Comparison of ENCODE assay signal across 25 cellular contexts in the genomic region with DNA sequence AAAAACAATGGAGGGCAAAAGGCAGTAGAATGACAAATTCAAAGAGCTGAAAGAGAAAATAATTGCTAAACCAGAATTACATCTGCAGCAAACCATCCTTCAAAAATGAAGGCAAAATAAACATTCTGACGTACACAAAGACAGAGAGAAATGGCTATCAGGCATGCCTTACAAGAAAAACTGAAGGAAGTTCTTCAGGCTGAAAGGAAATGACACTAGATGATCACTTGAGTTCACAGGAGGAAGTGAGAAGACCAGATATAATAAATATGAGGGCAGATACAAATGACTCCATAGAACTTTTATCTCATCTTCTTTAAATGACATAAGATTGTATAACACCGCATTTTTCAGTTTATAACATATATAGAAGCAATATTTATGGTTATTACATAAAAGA.
A peak's percentile ranks its signal among the peaks of the same experiment; 100 is the strongest.
DNase-seq lines count a peak whose midpoint lies in the region; ATAC-seq and TF ChIP-seq lines count a peak whose summit lies in the region.
"Had no signal": no experiment of that assay in that cellular context is flagged by ENCODE, and none has a peak within 500 bp of the region (broad histone marks: within the 10 kb centered on the region; RNA-seq: fewer than 3 reads in every experiment).

No MANE protein-coding gene starts in this region.

- no peak overlapping the region for H3K4me3 ChIP-seq in OCI-LY3 (ENCODE audit: low read length)
- no peak overlapping the region for H3K4me3 ChIP-seq in effector memory CD4-positive, alpha-beta T cell (ENCODE audit: insufficient read depth, low read depth, low read length, poor library complexity, severe bottlenecking)
- H3K4me3 ChIP-seq: GM23248, lower lobe of right lung, tibial nerve had no signal

- H3K9me3 Mint-ChIP-seq in central memory CD8-positive, alpha-beta T cell = no peaks in the 10 kb centered on the region
- H3K9me3 Mint-ChIP-seq in stimulated activated naive B cell treated with anti-CD40 and anti-IgM and Interleukin-4, amounts not matched to agents 10 μg/mL and 1 μg/mL and 100 μg/mL, for 72 hours = peaks cover 7 to 9% of the 10 kb centered on the region in 2 donors
- H3K9me3 Mint-ChIP-seq: brain had no signal

- H3K4me1 Mint-ChIP-seq in central memory CD8-positive, alpha-beta T cell = no peaks in the 10 kb centered on the region
- H3K4me1 Mint-ChIP-seq in stimulated activated naive B cell treated with anti-CD40 and anti-IgM and Interleukin-4, amounts not matched to agents 10 μg/mL and 1 μg/mL and 100 μg/mL, for 72 hours = peaks cover 6 to 10% of the 10 kb centered on the region in 2 donors
- H3K4me1 Mint-ChIP-seq: activated CD4-positive, alpha-beta T cell treated with anti-CD3 and anti-CD28 coated beads for 36 hours; brain had no signal

- H3K9ac ChIP-seq in OCI-LY3 (ENCODE audit: low read length) = no peak overlapping the region
- H3K9ac ChIP-seq: GM23248 had no signal

- H3K9me3 ChIP-seq in OCI-LY3 (ENCODE audit: insufficient read depth, low read length) = no peaks in the 10 kb centered on the region
- no peaks in the 10 kb centered on the region for H3K9me3 ChIP-seq in effector memory CD4-positive, alpha-beta T cell (ENCODE audit: control insufficient read depth, low read length)
- H3K9me3 ChIP-seq: lower lobe of right lung had no signal

- H3K27me3 Mint-ChIP-seq in central memory CD8-positive, alpha-beta T cell = no peaks in the 10 kb centered on the region
- H3K27me3 Mint-ChIP-seq in stimulated activated naive B cell treated with anti-CD40 and anti-IgM and Interleukin-4, amounts not matched to agents 10 μg/mL and 1 μg/mL and 100 μg/mL, for 72 hours = no peaks in the 10 kb centered on the region
- H3K27me3 Mint-ChIP-seq: activated CD4-positive, alpha-beta T cell treated with anti-CD3 and anti-CD28 coated beads for 36 hours; activated CD8-positive, alpha-beta memory T cell treated with anti-CD3 and anti-CD28 coated beads, Interleukin-2, amount 10 ng/mL, durations not matched to agents 7 days and 5 days; activated naive CD8-positive, alpha-beta T cell had no signal

- no peaks in the 10 kb centered on the region for H3K36me3 Mint-ChIP-seq in central memory CD8-positive, alpha-beta T cell (ENCODE audit: insufficient read depth)
- H3K36me3 Mint-ChIP-seq in stimulated activated naive B cell treated with anti-CD40 and anti-IgM and Interleukin-4, amounts not matched to agents 10 μg/mL and 1 μg/mL and 100 μg/mL, for 72 hours = peaks cover 2 to 19% of the 10 kb centered on the region in 2 donors
- H3K36me3 Mint-ChIP-seq: activated CD8-positive, alpha-beta memory T cell treated with anti-CD3 and anti-CD28 coated beads, Interleukin-2, amount 10 ng/mL, durations not matched to agents 7 days and 5 days; activated naive CD8-positive, alpha-beta T cell had no signal

- H4K20me1 ChIP-seq in OCI-LY3 (ENCODE audit: insufficient read depth, low read length) = no peaks in the 10 kb centered on the region

- no peak overlapping the region for H3K27ac ChIP-seq in OCI-LY3 (ENCODE audit: low read length)
- H3K27ac ChIP-seq in caudate nucleus (ENCODE audit: low read depth, low read length) = no peak overlapping the region
- H3K27ac ChIP-seq in effector memory CD4-positive, alpha-beta T cell (ENCODE audit: insufficient read depth, low read length, poor library complexity, severe bottlenecking) = no peak overlapping the region
- H3K27ac ChIP-seq: 22Rv1, GM23248, lower lobe of right lung, tibial nerve had no signal

- H3K79me2 ChIP-seq in OCI-LY3 (ENCODE audit: low read length) = no peaks in the 10 kb centered on the region

- H3K4me3 Mint-ChIP-seq in central memory CD8-positive, alpha-beta T cell = no peak overlapping the region
- H3K4me3 Mint-ChIP-seq in stimulated activated naive B cell treated with anti-CD40 and anti-IgM and Interleukin-4, amounts not matched to agents 10 μg/mL and 1 μg/mL and 100 μg/mL, for 72 hours = peak overlapping the region in 1 of 2 donors; percentile 28
- H3K4me3 Mint-ChIP-seq: activated CD4-positive, alpha-beta T cell treated with anti-CD3 and anti-CD28 coated beads for 36 hours; activated CD8-positive, alpha-beta memory T cell treated with anti-CD3 and anti-CD28 coated beads, Interleukin-2, amount 10 ng/mL, durations not matched to agents 7 days and 5 days; activated naive CD8-positive, alpha-beta T cell; brain had no signal

- no peaks in the 10 kb centered on the region for H3K36me3 ChIP-seq in OCI-LY3 (replicated peaks; ENCODE audit: low read depth, low read length)
- H3K36me3 ChIP-seq in effector memory CD4-positive, alpha-beta T cell (ENCODE audit: control insufficient read depth, insufficient read depth, low read length) = no peaks in the 10 kb centered on the region
- H3K36me3 ChIP-seq: lower lobe of right lung had no signal

- H2AFZ ChIP-seq in OCI-LY3 (ENCODE audit: low read depth, low read length) = peak overlapping the region; percentile 29; the same call in 1 of the 2 replicates
- H2AFZ ChIP-seq: GM23248 had no signal

- no peak for TF ChIP-seq CTCF in OCI-LY3 (IDR thresholded peaks at IDR 0.05; ENCODE audit: low read depth, low read length)

- no peak for ATAC-seq in central memory CD8-positive, alpha-beta T cell (replicated peaks; ENCODE audit: extremely low read depth, poor library complexity, severe bottlenecking)
- peak; percentile 60 to 69 for ATAC-seq in stimulated activated naive B cell treated with anti-CD40 and anti-IgM and Interleukin-4, amounts not matched to agents 10 μg/mL and 1 μg/mL and 100 μg/mL, for 72 hours (replicated peaks)
- ATAC-seq: activated CD4-positive, alpha-beta T cell treated with anti-CD3 and anti-CD28 coated beads for 36 hours; activated CD8-positive, alpha-beta memory T cell treated with anti-CD3 and anti-CD28 coated beads, Interleukin-2, amount 10 ng/mL, durations not matched to agents 7 days and 5 days; lower lobe of right lung; stimulated activated naive CD8-positive, alpha-beta T cell treated with anti-CD3 and anti-CD28 coated beads, Interleukin-15, Interleukin-2, amounts not matched to agents 100 U/mL and 50 U/mL, for 24 hours had no signal

- H3K27me3 ChIP-seq in OCI-LY3 (ENCODE audit: low read depth, low read length) = no peaks in the 10 kb centered on the region
- no peaks in the 10 kb centered on the region for H3K27me3 ChIP-seq in effector memory CD4-positive, alpha-beta T cell (replicated peaks; ENCODE audit: control insufficient read depth, insufficient read depth, low read length, poor library complexity, severe bottlenecking)
- H3K27me3 ChIP-seq: tibial nerve had no signal

- DNase-seq in NOMO-1 treated with DMSO at 0.1 percent for 48 hours (lab: John Stamatoyannopoulos, UW; ENCODE audit: unreplicated experiment) (peak; percentile 72), NOMO-1 treated with dmso at 0.1 percent for 144 hours (lab: John Stamatoyannopoulos, UW; ENCODE audit: unreplicated experiment) (no peak), caudate nucleus (lab: John Stamatoyannopoulos, UW) (no peak)
- no peak for DNase-seq in central memory CD8-positive, alpha-beta T cell (ENCODE audit: low spot score in 2 of 2)
- DNase-seq in stimulated activated naive B cell treated with anti-CD40 and anti-IgM and Interleukin-4, amounts not matched to agents 10 μg/mL and 1 μg/mL and 100 μg/mL, for 72 hours = no peak
- DNase-seq in effector memory CD4-positive, alpha-beta T cell = no peak
- DNase-seq in stimulated activated CD8-positive, alpha-beta memory T cell treated with anti-CD3 and anti-CD28 coated beads, Interleukin-4, amount 100 ng/mL, for 48 hours = no peak
- DNase-seq: activated CD4-positive, alpha-beta T cell treated with anti-CD3 and anti-CD28 coated beads for 36 hours; activated CD8-positive, alpha-beta memory T cell treated with anti-CD3 and anti-CD28 coated beads, Interleukin-2, amount 10 ng/mL, durations not matched to agents 7 days and 5 days; GM23248; kidney; lower lobe of right lung; NCI-H1436; NCI-H2107; NCI-H510A treated with DMSO at 0.1 percent for 48 hours; nucleus accumbens; retina; stimulated activated CD4-positive, alpha-beta T cell treated with anti-CD3 and anti-CD28 coated beads, Interleukin-2, amount 100 ng/mL, for 48 hours; stimulated activated naive CD8-positive, alpha-beta T cell treated with anti-CD3 and anti-CD28 coated beads, Interleukin-15, Interleukin-2, amounts not matched to agents 100 U/mL and 50 U/mL, for 24 hours; T1000 had no signal

- peak overlapping the region; percentile 86 for H3K27ac Mint-ChIP-seq in central memory CD8-positive, alpha-beta T cell (ENCODE audit: low read depth)
- H3K27ac Mint-ChIP-seq in stimulated activated naive B cell treated with anti-CD40 and anti-IgM and Interleukin-4, amounts not matched to agents 10 μg/mL and 1 μg/mL and 100 μg/mL, for 72 hours = peak overlapping the region; percentile 72
- H3K27ac Mint-ChIP-seq: activated CD4-positive, alpha-beta T cell treated with anti-CD3 and anti-CD28 coated beads for 36 hours; activated CD8-positive, alpha-beta memory T cell treated with anti-CD3 and anti-CD28 coated beads, Interleukin-2, amount 10 ng/mL, durations not matched to agents 7 days and 5 days; activated naive CD8-positive, alpha-beta T cell; brain had no signal

- peaks cover 7% of the 10 kb centered on the region for H3K4me1 ChIP-seq in OCI-LY3 (ENCODE audit: low read length)
- H3K4me1 ChIP-seq in effector memory CD4-positive, alpha-beta T cell (ENCODE audit: control insufficient read depth, insufficient read depth, low read length, poor library complexity, severe bottlenecking) = no peaks in the 10 kb centered on the region
- H3K4me1 ChIP-seq: lower lobe of right lung, tibial nerve had no signal

- peak overlapping the region; percentile 1; the same call in 1 of the 2 replicates for H3K4me2 ChIP-seq in OCI-LY3 (ENCODE audit: low read length)
